In genomic region chr1:175906370-175906769, GRCh38 we compare ENCODE assay signal across 17 cellular contexts.
DNase-seq lines count a peak whose midpoint lies in the region; TF ChIP-seq lines count a peak whose summit lies in the region.
"Had no signal": no experiment of that assay in that cellular context is flagged by ENCODE, and none has a peak within 500 bp of the region (broad histone marks: within the 10 kb centered on the region; RNA-seq: fewer than 3 reads in every experiment).

No MANE protein-coding gene starts in this region.

- no peak overlapping the region for H3K27ac ChIP-seq in neural progenitor cell
- H3K27ac ChIP-seq: BLaER1 had no signal

- H3K4me3 ChIP-seq in neural progenitor cell, result no peak overlapping the region
- H3K4me3 ChIP-seq: BLaER1 had no signal

- H3K27me3 Mint-ChIP-seq in neural progenitor cell (ENCODE audit: insufficient read depth, low read depth), result no peaks in the 10 kb centered on the region
- no peaks in the 10 kb centered on the region for H3K27me3 Mint-ChIP-seq in type B pancreatic cell
- H3K27me3 Mint-ChIP-seq: CD4-positive, CD25-positive, alpha-beta regulatory T cell had no signal

- no peaks in the 10 kb centered on the region for H3K79me2 ChIP-seq in neural progenitor cell (ENCODE audit: low read depth)

- no peak overlapping the region for H3K4me2 ChIP-seq in neural progenitor cell
- H3K4me2 ChIP-seq: BLaER1 had no signal

- H3K4me1 Mint-ChIP-seq in neural progenitor cell (peaks cover 21% of the 10 kb centered on the region), type B pancreatic cell (ENCODE audit: unreplicated experiment) (peaks cover 3% of the 10 kb centered on the region)
- H3K4me1 Mint-ChIP-seq: CD4-positive, CD25-positive, alpha-beta regulatory T cell had no signal

- no peaks in the 10 kb centered on the region for H3F3A ChIP-seq in neural progenitor cell (ENCODE audit: low read depth)

- H4K20me1 ChIP-seq in neural progenitor cell (ENCODE audit: low read depth), result no peaks in the 10 kb centered on the region
- H4K20me1 ChIP-seq: BLaER1 had no signal

- H3K36me3 ChIP-seq in neural progenitor cell, result peaks cover 3% of the 10 kb centered on the region

- no peak overlapping the region for H2AFZ ChIP-seq in neural progenitor cell (replicated peaks)

- H3K9me3 ChIP-seq in neural progenitor cell (ENCODE audit: low read depth), result no peaks in the 10 kb centered on the region

- H3K27ac Mint-ChIP-seq in neural progenitor cell (no peak overlapping the region), type B pancreatic cell (no peak overlapping the region)
- H3K27ac Mint-ChIP-seq: CD4-positive, CD25-positive, alpha-beta regulatory T cell; H9 had no signal

- TF ChIP-seq CTCF in neural progenitor cell (IDR thresholded peaks at IDR 0.05) (no peak), type B pancreatic cell (conservative IDR thresholded peaks at IDR 0.05) (no peak)

- H3K9me3 Mint-ChIP-seq in neural progenitor cell (peaks cover 19% of the 10 kb centered on the region), type B pancreatic cell (peaks cover 7% of the 10 kb centered on the region)

- H3K36me3 Mint-ChIP-seq in neural progenitor cell, result peaks cover 19% of the 10 kb centered on the region
- peaks cover 25% of the 10 kb centered on the region for H3K36me3 Mint-ChIP-seq in type B pancreatic cell

- peak; percentile 23 for DNase-seq in NCI-H82 (lab: John Stamatoyannopoulos, UW)
- no peak for DNase-seq in NCI-H82 treated with DMSO at 0.1 percent for 48 hours (lab: John Stamatoyannopoulos, UW; ENCODE audit: unreplicated experiment)
- peak; percentile 38 for DNase-seq in NCI-H2171 (lab: John Stamatoyannopoulos, UW)
- DNase-seq in astrocyte of the hippocampus (ENCODE audit: low read depth, low spot score), result peak; percentile 52
- DNase-seq in neural progenitor cell (ENCODE audit: low spot score), result peak; percentile 48
- DNase-seq in type B pancreatic cell (ENCODE audit: extremely low spot score, unreplicated experiment), result no peak
- no peak for DNase-seq in stimulated activated naive CD4-positive, alpha-beta T cell treated with Interleukin-2 at 50 U/mL for 16 hours (lab: John Stamatoyannopoulos, UW)
- DNase-seq: 8988T; AML-193; CD4-positive, CD25-positive, alpha-beta regulatory T cell; DMS153; DMS79 treated with DMSO at 0.1 percent for 48 hours; EL; GDM1; GOT3; H9 had no signal

- H3K27me3 ChIP-seq in neural progenitor cell, result peaks cover 23% of the 10 kb centered on the region
- H3K27me3 ChIP-seq: BLaER1 had no signal

- H3K4me1 ChIP-seq in neural progenitor cell, result peaks cover 6% of the 10 kb centered on the region
- H3K4me1 ChIP-seq: BLaER1 had no signal

- H3K9ac ChIP-seq in neural progenitor cell, result no peak overlapping the region
- H3K9ac ChIP-seq: BLaER1 had no signal

- H3K4me3 Mint-ChIP-seq in neural progenitor cell, result no peak overlapping the region
- no peak overlapping the region for H3K4me3 Mint-ChIP-seq in type B pancreatic cell
- H3K4me3 Mint-ChIP-seq: CD4-positive, CD25-positive, alpha-beta regulatory T cell; H9 had no signal

Comparison
In these comparisons a context has a peak if more than half of its experiments do, and no peak if none do; other contexts are left out.
1. DNase-seq: peak in NCI-H82 (single experiment), NCI-H2171 (single experiment), astrocyte of the hippocampus (single experiment) and neural progenitor cell (single experiment); none in NCI-H82 treated with DMSO at 0.1 percent for 48 hours (single experiment), type B pancreatic cell (single experiment) and stimulated activated naive CD4-positive, alpha-beta T cell treated with Interleukin-2 at 50 U/mL for 16 hours (single experiment).